In the genomic region with DNA sequence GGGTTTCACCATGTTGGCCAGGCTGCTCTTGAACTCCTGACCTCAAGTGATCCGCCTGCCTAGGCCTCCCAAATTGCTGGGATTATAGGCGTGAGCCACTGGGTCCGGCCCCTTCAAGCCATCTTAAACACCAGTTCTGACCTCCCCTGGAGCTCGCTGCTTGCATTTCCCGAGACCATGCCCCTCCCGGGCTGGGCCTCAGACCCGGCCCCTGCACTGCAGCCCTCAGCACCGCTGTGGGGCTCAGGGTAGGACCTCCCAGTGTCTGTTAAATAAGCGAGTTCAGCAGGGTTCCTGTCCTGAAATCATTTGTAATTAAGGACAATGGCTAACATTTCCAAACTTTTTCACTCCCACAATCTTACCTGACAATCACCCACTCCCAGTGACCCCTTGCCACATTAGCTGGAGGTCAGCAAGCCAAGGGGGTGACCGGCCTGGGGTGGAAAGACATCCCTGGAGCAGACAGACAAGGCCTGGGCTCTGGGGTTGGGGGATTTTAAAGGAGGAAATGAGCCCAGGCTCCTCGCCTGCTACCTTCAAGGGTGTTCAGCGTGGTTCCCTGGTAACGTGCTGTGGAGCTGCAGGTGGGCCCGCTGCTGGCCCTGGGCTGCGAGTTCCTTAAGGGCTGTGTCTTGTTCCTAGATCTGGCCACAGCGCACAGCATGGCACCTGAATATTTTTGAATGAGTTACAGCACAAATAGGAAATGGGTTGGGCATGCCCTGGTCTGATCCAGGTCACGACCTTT, we compare ENCODE assay signal across 1 cellular context.
TF ChIP-seq lines count a peak whose summit lies in the region.

No MANE protein-coding gene starts in this region.

TF ChIP-seq in GM23338, 12 proteins besides CTCF, POLR2A, EP300 and RAD21 (continued from another document):
- no peak for TF ChIP-seq ZNF462 (CRISPR knock-in tag; IDR thresholded peaks at IDR 0.05)
- TF ChIP-seq POLR2AphosphoS5 (IDR thresholded peaks at IDR 0.05; ENCODE audit: low read depth) = no peak
- TF ChIP-seq ZNF114 (CRISPR knock-in tag; IDR thresholded peaks at IDR 0.05) = no peak
- TF ChIP-seq, protein P1, sequence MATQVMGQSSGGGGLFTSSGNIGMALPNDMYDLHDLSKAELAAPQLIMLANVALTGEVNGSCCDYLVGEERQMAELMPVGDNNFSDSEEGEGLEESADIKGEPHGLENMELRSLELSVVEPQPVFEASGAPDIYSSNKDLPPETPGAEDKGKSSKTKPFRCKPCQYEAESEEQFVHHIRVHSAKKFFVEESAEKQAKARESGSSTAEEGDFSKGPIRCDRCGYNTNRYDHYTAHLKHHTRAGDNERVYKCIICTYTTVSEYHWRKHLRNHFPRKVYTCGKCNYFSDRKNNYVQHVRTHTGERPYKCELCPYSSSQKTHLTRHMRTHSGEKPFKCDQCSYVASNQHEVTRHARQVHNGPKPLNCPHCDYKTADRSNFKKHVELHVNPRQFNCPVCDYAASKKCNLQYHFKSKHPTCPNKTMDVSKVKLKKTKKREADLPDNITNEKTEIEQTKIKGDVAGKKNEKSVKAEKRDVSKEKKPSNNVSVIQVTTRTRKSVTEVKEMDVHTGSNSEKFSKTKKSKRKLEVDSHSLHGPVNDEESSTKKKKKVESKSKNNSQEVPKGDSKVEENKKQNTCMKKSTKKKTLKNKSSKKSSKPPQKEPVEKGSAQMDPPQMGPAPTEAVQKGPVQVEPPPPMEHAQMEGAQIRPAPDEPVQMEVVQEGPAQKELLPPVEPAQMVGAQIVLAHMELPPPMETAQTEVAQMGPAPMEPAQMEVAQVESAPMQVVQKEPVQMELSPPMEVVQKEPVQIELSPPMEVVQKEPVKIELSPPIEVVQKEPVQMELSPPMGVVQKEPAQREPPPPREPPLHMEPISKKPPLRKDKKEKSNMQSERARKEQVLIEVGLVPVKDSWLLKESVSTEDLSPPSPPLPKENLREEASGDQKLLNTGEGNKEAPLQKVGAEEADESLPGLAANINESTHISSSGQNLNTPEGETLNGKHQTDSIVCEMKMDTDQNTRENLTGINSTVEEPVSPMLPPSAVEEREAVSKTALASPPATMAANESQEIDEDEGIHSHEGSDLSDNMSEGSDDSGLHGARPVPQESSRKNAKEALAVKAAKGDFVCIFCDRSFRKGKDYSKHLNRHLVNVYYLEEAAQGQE (IDR thresholded peaks at IDR 0.05; ENCODE audit: unreplicated experiment) = no peak
- TF ChIP-seq, protein P2, sequence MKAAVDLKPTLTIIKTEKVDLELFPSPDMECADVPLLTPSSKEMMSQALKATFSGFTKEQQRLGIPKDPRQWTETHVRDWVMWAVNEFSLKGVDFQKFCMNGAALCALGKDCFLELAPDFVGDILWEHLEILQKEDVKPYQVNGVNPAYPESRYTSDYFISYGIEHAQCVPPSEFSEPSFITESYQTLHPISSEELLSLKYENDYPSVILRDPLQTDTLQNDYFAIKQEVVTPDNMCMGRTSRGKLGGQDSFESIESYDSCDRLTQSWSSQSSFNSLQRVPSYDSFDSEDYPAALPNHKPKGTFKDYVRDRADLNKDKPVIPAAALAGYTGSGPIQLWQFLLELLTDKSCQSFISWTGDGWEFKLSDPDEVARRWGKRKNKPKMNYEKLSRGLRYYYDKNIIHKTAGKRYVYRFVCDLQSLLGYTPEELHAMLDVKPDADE (IDR thresholded peaks at IDR 0.05) = no peak
